In the genomic region with DNA sequence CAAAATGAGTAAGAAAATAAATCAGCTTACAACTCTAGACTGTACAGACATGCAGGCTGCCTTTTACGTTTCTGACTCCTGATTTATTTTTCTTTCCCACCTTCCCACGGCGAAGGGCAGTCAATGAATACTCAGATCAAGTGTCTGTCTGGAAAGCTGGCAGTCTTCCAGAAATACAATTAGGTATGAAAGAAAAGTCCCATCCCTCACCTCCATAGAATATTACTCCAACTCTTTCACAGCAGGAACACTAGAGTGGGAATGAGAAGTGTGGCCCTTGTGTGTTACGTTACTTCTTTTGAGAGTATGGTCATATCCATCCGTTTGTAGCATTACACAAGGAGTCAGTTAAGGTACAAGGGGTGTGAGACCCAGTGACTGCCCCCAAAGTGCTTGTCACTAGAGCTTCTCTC, we compare ENCODE assay signal across 10 cellular contexts. TPM values are rescaled to one million over a fixed set of nuclear protein-coding genes. Genes with fewer than 3 reads are reported as not detected.
DNase-seq lines count a peak whose midpoint lies in the region; ATAC-seq and TF ChIP-seq lines count a peak whose summit lies in the region.
"Had no signal": no experiment of that assay in that cellular context is flagged by ENCODE, and none has a peak within 500 bp of the region (broad histone marks: within the 10 kb centered on the region; RNA-seq: fewer than 3 reads in every experiment).

No MANE protein-coding gene starts in this region.

- H3K27ac ChIP-seq in ascending aorta: peak overlapping the region; percentile 50 to 68
- peak overlapping the region in 4 of 12 donors; percentile 2 to 75 (median 35) for H3K27ac ChIP-seq in heart left ventricle

- H3K4me1 Mint-ChIP-seq in memory B cell: peaks cover 13% of the 10 kb centered on the region

- H3K36me3 ChIP-seq in ascending aorta (no peaks in the 10 kb centered on the region), heart left ventricle (no peaks in the 10 kb centered on the region)

- H3K36me3 Mint-ChIP-seq in memory B cell: no peaks in the 10 kb centered on the region

- H3K27ac Mint-ChIP-seq in memory B cell: no peak overlapping the region
- H3K27ac Mint-ChIP-seq: effector memory CD8-positive, alpha-beta T cell; T-helper 2 cell treated with Interferon-gamma antibody and Interleukin-4, amounts not matched to agents 5 μg/mL and 100 μg/mL, for 36 hours had no signal

- H3K9me3 Mint-ChIP-seq in memory B cell: no peaks in the 10 kb centered on the region
- H3K9me3 Mint-ChIP-seq: effector memory CD8-positive, alpha-beta T cell; T-helper 2 cell treated with Interferon-gamma antibody and Interleukin-4, amounts not matched to agents 5 μg/mL and 100 μg/mL, for 36 hours had no signal

- TF ChIP-seq CTCF in ascending aorta (IDR thresholded peaks at IDR 0.05) (no peak), heart left ventricle (IDR thresholded peaks at IDR 0.05) (no peak)

- 73 to 84% (median 75%) methylated on average over 5 of the region's 5 CpGs for WGBS in heart left ventricle, 4 donors

- no peaks in the 10 kb centered on the region for H3K9me3 ChIP-seq in ascending aorta
- no peaks in the 10 kb centered on the region for H3K9me3 ChIP-seq in heart left ventricle

- peaks cover 23% of the 10 kb centered on the region for H3K27me3 Mint-ChIP-seq in memory B cell

- H3K4me3 ChIP-seq in ascending aorta: no peak overlapping the region
- no peak overlapping the region for H3K4me3 ChIP-seq in heart left ventricle

- DNase-seq in COR-L47 (lab: John Stamatoyannopoulos, UW) (peak; percentile 27), NCI-H1105 (lab: John Stamatoyannopoulos, UW) (peak; percentile 18), ascending aorta (ENCODE audit: low spot score in 2 of 2) (no peak), memory B cell (ENCODE audit: low spot score in 2 of 2) (no peak), NCI-H446 treated with DMSO at 0.1 percent for 48 hours (lab: John Stamatoyannopoulos, UW) (no peak), SIG-M5 (lab: John Stamatoyannopoulos, UW) (no peak), heart left ventricle (no peak)
- DNase-seq: effector memory CD8-positive, alpha-beta T cell had no signal

- H3K27me3 ChIP-seq in ascending aorta (no peaks in the 10 kb centered on the region), heart left ventricle (no peaks in the 10 kb centered on the region)

- H3K4me3 Mint-ChIP-seq in memory B cell: peak overlapping the region; percentile 21

- intact Hi-C loops in ascending aorta (cut with DNase I): loop anchor here (5.0 kb wide), 5 partner anchors 44 to 121 kb away; no protein-coding TSS in a partner anchor
- intact Hi-C loops in heart left ventricle (cut with DNase I): loop anchor here in 5 of 10 donors (5.0 to 10.0 kb wide), 7 partner anchors 59 to 894 kb away; no protein-coding TSS in a partner anchor

- TF ChIP-seq POLR2A in heart left ventricle (IDR thresholded peaks at IDR 0.05): no peak

- no peak for ATAC-seq in memory B cell (ENCODE audit: low read depth)
- ATAC-seq in HG03097 (IDR thresholded peaks at IDR 0.05; ENCODE audit: low FRiP score, unreplicated experiment): no peak
- ATAC-seq in heart left ventricle: no peak
- ATAC-seq: effector memory CD8-positive, alpha-beta T cell had no signal

- H3K4me1 ChIP-seq in ascending aorta (peaks cover 0 to 7% of the 10 kb centered on the region in 2 donors), heart left ventricle (peaks cover 0 to 34% (median 5%) of the 10 kb centered on the region in 12 donors)

RNA-seq across cellular contexts. Expression of a gene that starts 1.3 kb away (rescaled TPM):
- total RNA-seq in ascending aorta (14.8 TPM), heart left ventricle (10 to 100 TPM in 3 of 9 donors, 1 to 10 TPM in 6; 3.1 to 32.6 (median 9.0) TPM)
- 1 to 10 TPM; 1.9 to 5.8 TPM for polyA plus RNA-seq in heart left ventricle

Comparison
In these comparisons a context has a peak if more than half of its experiments do, and no peak if none do; other contexts are left out.
1. DNase-seq: peak in COR-L47 (single experiment) and NCI-H1105 (single experiment); none in ascending aorta (0 of 2), memory B cell (0 of 2), NCI-H446 treated with DMSO at 0.1 percent for 48 hours (single experiment), SIG-M5 (single experiment) and heart left ventricle (0 of 5).